Comparison of ENCODE assay signal across 27 cellular contexts in the genomic region with DNA sequence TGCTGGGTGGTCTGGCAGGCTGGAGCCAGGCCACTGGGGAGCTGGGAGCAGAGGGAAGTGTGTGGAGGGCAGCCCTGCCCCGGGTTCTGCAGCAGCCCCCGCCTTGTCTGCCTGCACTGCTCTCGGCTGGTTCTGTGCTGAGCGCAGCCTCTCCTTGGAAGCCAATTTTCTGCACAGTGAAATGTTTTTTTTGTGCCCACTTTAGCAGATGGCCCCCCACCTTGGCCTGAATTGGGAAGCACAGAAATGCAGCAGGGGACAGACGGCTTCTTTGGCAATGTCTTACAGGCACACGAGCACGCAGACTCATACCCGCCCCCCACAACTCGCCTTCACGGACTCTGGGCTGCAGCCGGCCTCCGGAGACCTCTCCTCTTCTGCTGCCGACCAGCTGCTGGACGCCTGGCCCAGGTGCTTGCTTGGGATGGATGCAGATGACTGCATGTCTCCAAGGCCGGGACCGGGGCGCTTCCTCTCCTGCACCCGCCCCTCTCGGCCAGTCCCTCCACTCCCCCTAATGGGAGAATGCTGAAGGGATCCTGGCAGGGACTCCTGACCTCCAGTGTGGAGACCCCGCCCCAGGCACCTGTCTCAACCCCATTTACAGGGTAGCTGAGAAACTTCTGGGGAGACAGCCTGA. TPM values are rescaled to one million over a fixed set of nuclear protein-coding genes. Genes with fewer than 3 reads are reported as not detected.
"Had no signal": no experiment of that assay in that cellular context is flagged by ENCODE, and none has a peak within 500 bp of the region (broad histone marks: within the 10 kb centered on the region; RNA-seq: fewer than 3 reads in every experiment).

No MANE protein-coding gene starts in this region.

- H3K9ac ChIP-seq: SK-N-SH had no signal

- ATAC-seq: activated CD4-positive, CD25-positive, alpha-beta regulatory T cell treated with anti-CD3 and anti-CD28 coated beads, Interleukin-2, amount 50 U/mL, for 24 hours; activated CD8-positive, alpha-beta T cell treated with anti-CD3 and anti-CD28 coated beads, Interleukin-2, amount 10 ng/mL, durations not matched to agents 7 days and 5 days had no signal

- H3K9me3 ChIP-seq: adrenal gland, breast epithelium, MG63, Peyer's patch, SJCRH30, SK-N-SH had no signal

- H3K4me2 ChIP-seq: SK-N-SH had no signal

- H3K27me3 ChIP-seq: adrenal gland, MG63, Peyer's patch had no signal

- H3K27ac ChIP-seq: adrenal gland, breast epithelium, Peyer's patch, RWPE1, SJCRH30, VCaP had no signal

- H3K36me3 ChIP-seq: adrenal gland, breast epithelium, MG63, Peyer's patch, SJCRH30 had no signal

- DNase-seq: activated CD4-positive, alpha-beta T cell treated with anti-CD3 and anti-CD28 coated beads for 4 hours; activated CD8-positive, alpha-beta memory T cell treated with anti-CD3 and anti-CD28 coated beads, Interleukin-2, amount 50 U/mL, for 48 hours; activated CD8-positive, alpha-beta T cell treated with anti-CD3 and anti-CD28 coated beads, Interleukin-2, amount 10 ng/mL, durations not matched to agents 7 days and 5 days; activated naive CD4-positive, alpha-beta T cell treated with anti-CD3 and anti-CD28 coated beads, Interleukin-2, amount 50 U/mL, for 16 hours; activated naive CD8-positive, alpha-beta T cell treated with anti-CD3 and anti-CD28 coated beads, Interleukin-2, amount 10 ng/mL, durations not matched to agents 7 days and 5 days; activated T-cell treated with anti-CD3 and anti-CD28 coated beads, Interleukin-2, amount 50 U/mL, for 1 hour; adrenal gland; aorta; MG63; MV-4-11; NCI-H1092 treated with DMSO at 0.1 percent for 48 hours; NCI-H1417 treated with DMSO at 0.1 percent for 48 hours; NCI-H1694 treated with DMSO at 0.1 percent for 48 hours; NCI-H2029 treated with DMSO at 0.1 percent for 48 hours; NCI-H345; NCI-H510A treated with DMSO at 0.1 percent for 48 hours; NCI-H69; NK-92 treated with Interleukin-12 subunit alpha and Interleukin-12 subunit beta, amount 100 ng/mL, for 24 hours; Peyer's patch; Right ventricle myocardium superior; SJCRH30; SK-N-SH; T-helper 1 cell had no signal

- H3K4me3 ChIP-seq: adrenal gland, breast epithelium, MG63, Peyer's patch, SJCRH30 had no signal

- H3K4me1 ChIP-seq: adrenal gland, breast epithelium, Peyer's patch had no signal

RNA-seq across cellular contexts. Expression of gene NPTX1, which starts 14.8 kb away (rescaled TPM):
- total RNA-seq: Right ventricle myocardium superior, SJCRH30 had no signal
